Comparison of ENCODE assay signal across 8 cellular contexts in the genomic region with DNA sequence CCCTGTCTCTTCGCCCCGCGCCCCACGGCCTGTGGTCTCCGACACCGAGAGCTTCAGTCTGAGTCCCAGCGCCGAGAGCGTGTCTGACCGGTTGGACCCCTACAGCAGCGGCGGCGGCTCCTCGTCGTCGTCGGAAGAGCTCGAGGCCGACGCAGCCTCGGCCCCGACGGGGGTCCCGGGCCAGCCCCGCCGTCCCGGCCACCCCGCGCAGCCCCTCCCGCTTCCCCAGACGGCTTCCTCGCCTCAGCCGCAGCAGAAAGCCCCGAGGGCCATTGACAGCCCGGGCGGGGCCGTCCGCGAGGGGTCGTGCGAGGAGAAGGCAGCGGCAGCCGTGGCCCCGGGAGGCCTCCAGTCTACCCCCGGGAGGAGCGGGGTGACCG. TPM values are rescaled to one million over a fixed set of nuclear protein-coding genes. Genes with fewer than 3 reads are reported as not detected.
DNase-seq lines count a peak whose midpoint lies in the region; ATAC-seq, FAIRE-seq and TF ChIP-seq lines count a peak whose summit lies in the region.

No MANE protein-coding gene starts in this region.

- H3K27me3 Mint-ChIP-seq in activated CD4-positive, alpha-beta memory T cell treated with anti-CD3 and anti-CD28 coated beads, Interleukin-2, amount 10 ng/mL, durations not matched to agents 7 days and 5 days: peaks cover 10% of the 10 kb centered on the region

- intact Hi-C loops in mucosa of descending colon (cut with DNase I, micrococcal nuclease): loop anchor here in 1 of 2 donors (10.0 kb wide), 1 partner anchor 258 kb away; no protein-coding TSS in a partner anchor

- no peak for DNase-seq in AG04449 (ENCODE audit: low read depth, low spot score)
- peak; percentile 25 for DNase-seq in GM18507 (ENCODE audit: extremely low spot score, insufficient read length, low read depth)
- DNase-seq in LoVo (ENCODE audit: low spot score): peak; percentile 36
- peak; percentile 41 for DNase-seq in activated CD4-positive, alpha-beta memory T cell treated with anti-CD3 and anti-CD28 coated beads, Interleukin-2, amount 10 ng/mL, durations not matched to agents 7 days and 5 days
- no peak for DNase-seq in epithelial cell of esophagus (ENCODE audit: low read depth)
- peak; percentile 73 to 78 (median 76) for DNase-seq in mucosa of descending colon

- FAIRE-seq in GM18507 (lab: Jason Lieb, UNC): no peak

- peak; percentile 5 for ATAC-seq in mucosa of descending colon
- no peak for ATAC-seq in GM18858 (IDR thresholded peaks at IDR 0.05; ENCODE audit: unreplicated experiment)

- under 1% methylated on average over 47 of the region's 47 CpGs for WGBS in thymus

- POLR2A ChIA-PET in AG04449 (lab: Yijun Ruan, JAX): no interaction called here
- POLR2A ChIA-PET in activated CD4-positive, alpha-beta memory T cell treated with anti-CD3 and anti-CD28 coated beads, Interleukin-2, amount 10 ng/mL, durations not matched to agents 7 days and 5 days (lab: Charles Lee): interaction anchor here (0.6 to 2.4 kb wide), 6 partner anchors 13 to 237 kb away, joined by 4 to 8 read pairs (median 5); partner anchors contain the start of gene ZCCHC2

- H3K4me3 Mint-ChIP-seq in activated CD4-positive, alpha-beta memory T cell treated with anti-CD3 and anti-CD28 coated beads, Interleukin-2, amount 10 ng/mL, durations not matched to agents 7 days and 5 days: peak overlapping the region; percentile 74

- no peaks in the 10 kb centered on the region for H3K27me3 ChIP-seq in thymus (ENCODE audit: control insufficient read depth, insufficient read depth)

- H3K27ac ChIP-seq in thymus (ENCODE audit: low read depth): peak overlapping the region; percentile 46

- H3K36me3 ChIP-seq in mucosa of descending colon (ENCODE audit: low read depth) (peaks cover 4% of the 10 kb centered on the region), thymus (ENCODE audit: control insufficient read depth, insufficient read depth) (no peaks in the 10 kb centered on the region)

- H3K36me3 Mint-ChIP-seq in activated CD4-positive, alpha-beta memory T cell treated with anti-CD3 and anti-CD28 coated beads, Interleukin-2, amount 10 ng/mL, durations not matched to agents 7 days and 5 days (ENCODE audit: low read depth): peaks cover 4% of the 10 kb centered on the region

- H3K4me1 ChIP-seq in mucosa of descending colon (ENCODE audit: low read depth) (peaks cover 21% of the 10 kb centered on the region), thymus (ENCODE audit: control insufficient read depth, insufficient read depth, low read length) (peaks cover 10% of the 10 kb centered on the region)

- peaks cover 41% of the 10 kb centered on the region for H3K4me1 Mint-ChIP-seq in activated CD4-positive, alpha-beta memory T cell treated with anti-CD3 and anti-CD28 coated beads, Interleukin-2, amount 10 ng/mL, durations not matched to agents 7 days and 5 days

- CTCF ChIA-PET in AG04449 (lab: Yijun Ruan, JAX): interaction anchor here (1.2 to 4.1 kb wide), 7 partner anchors 9 to 266 kb away, joined by 4 to 22 read pairs (median 6); no protein-coding TSS in a partner anchor
- CTCF ChIA-PET in activated CD4-positive, alpha-beta memory T cell treated with anti-CD3 and anti-CD28 coated beads, Interleukin-2, amount 10 ng/mL, durations not matched to agents 7 days and 5 days (lab: Charles Lee): interaction anchor here (1.0 to 5.5 kb wide), 4 partner anchors 131 to 296 kb away, joined by 4 to 55 read pairs (median 26); no protein-coding TSS in a partner anchor

- H3K27ac Mint-ChIP-seq in activated CD4-positive, alpha-beta memory T cell treated with anti-CD3 and anti-CD28 coated beads, Interleukin-2, amount 10 ng/mL, durations not matched to agents 7 days and 5 days: no peak overlapping the region

- H3K4me3 ChIP-seq in AG04449 (ENCODE audit: low read depth, low read length) (peak overlapping the region; percentile 60), epithelial cell of esophagus (ENCODE audit: low read length) (peak overlapping the region; percentile 61), mucosa of descending colon (peak overlapping the region; percentile 57), thymus (ENCODE audit: low read length) (peak overlapping the region; percentile 96)

- TF ChIP-seq CTCF in AG04449 (IDR thresholded peaks at IDR 0.05; ENCODE audit: insufficient read depth, low read length, missing control alignments): peak; percentile 32
- no peak for TF ChIP-seq CTCF in epithelial cell of esophagus (IDR thresholded peaks at IDR 0.05; ENCODE audit: insufficient read depth, low read depth, low read length, missing control alignments)
- TF ChIP-seq CTCF in mucosa of descending colon (IDR thresholded peaks at IDR 0.05): no peak

- H3K9me3 ChIP-seq in mucosa of descending colon (no peaks in the 10 kb centered on the region), thymus (ENCODE audit: control insufficient read depth) (no peaks in the 10 kb centered on the region)

- no peaks in the 10 kb centered on the region for H3K9me3 Mint-ChIP-seq in activated CD4-positive, alpha-beta memory T cell treated with anti-CD3 and anti-CD28 coated beads, Interleukin-2, amount 10 ng/mL, durations not matched to agents 7 days and 5 days

RNA-seq across cellular contexts. Expression of gene PHLPP1, which starts 1.3 kb away (rescaled TPM):
- total RNA-seq in activated CD4-positive, alpha-beta memory T cell treated with anti-CD3 and anti-CD28 coated beads, Interleukin-2, amount 10 ng/mL, durations not matched to agents 7 days and 5 days: 1 to 10 TPM; 8.1 to 8.9 TPM
- 10 to 100 TPM; 17.9 to 28.9 (median 19.7) TPM for total RNA-seq in mucosa of descending colon
- polyA plus RNA-seq in thymus: 3.2 TPM

Comparison
In these comparisons a context has a peak if more than half of its experiments do, and no peak if none do; other contexts are left out.
1. DNase-seq: peak in GM18507 (single experiment), LoVo (single experiment), activated CD4-positive, alpha-beta memory T cell treated with anti-CD3 and anti-CD28 coated beads, Interleukin-2, amount 10 ng/mL, durations not matched to agents 7 days and 5 days (single experiment) and mucosa of descending colon (3 of 3); none in AG04449 (single experiment) and epithelial cell of esophagus (single experiment).
2. Peak in every context shown above with its lines, with median percentiles within 50 percentile points of each other: H3K4me3 ChIP-seq.